Comparison of ENCODE assay signal across 9 cellular contexts in the genomic region with DNA sequence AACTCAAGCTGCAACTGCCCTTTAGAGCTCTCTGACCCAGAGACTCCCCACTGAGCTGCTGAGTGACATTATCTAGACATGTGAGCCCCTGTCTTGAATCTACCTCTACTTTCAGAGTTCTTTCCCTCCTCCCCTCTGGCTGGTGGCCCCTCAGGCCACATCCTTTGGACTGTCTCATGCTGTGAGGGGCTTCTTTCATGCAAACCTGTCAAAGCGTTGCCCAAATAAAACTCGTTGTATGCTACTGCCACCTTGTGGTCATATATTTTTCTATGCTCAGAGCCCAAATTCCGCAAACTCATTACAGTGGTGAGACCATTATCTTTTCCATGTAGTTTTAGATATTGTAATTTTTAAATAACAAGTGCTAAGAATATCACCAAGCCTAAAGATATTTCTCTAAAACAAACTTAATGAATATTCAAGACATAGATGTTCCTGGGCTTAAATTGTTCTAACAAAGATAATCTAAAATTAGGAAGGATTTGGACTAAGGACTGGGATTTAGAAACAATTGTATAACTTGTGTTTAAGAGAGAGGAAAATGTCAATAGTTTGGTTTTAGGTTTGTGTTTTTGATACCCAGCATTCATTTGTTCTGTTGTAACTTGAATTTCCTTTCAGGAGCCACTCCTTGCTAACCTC.
DNase-seq lines count a peak whose midpoint lies in the region; ATAC-seq, FAIRE-seq and TF ChIP-seq lines count a peak whose summit lies in the region.
"Had no signal": no experiment of that assay in that cellular context is flagged by ENCODE, and none has a peak within 500 bp of the region (broad histone marks: within the 10 kb centered on the region; RNA-seq: fewer than 3 reads in every experiment).

No MANE protein-coding gene starts in this region.

- no peak overlapping the region for H3K4me3 Mint-ChIP-seq in MCF 10A (ENCODE audit: unreplicated experiment)
- H3K4me3 Mint-ChIP-seq: dendritic cell treated with granulocyte-macrophage colony-stimulating factor and Interleukin-4, amounts not matched to agents 40 ng/mL and 50 ng/mL, for 4 days had no signal

- TF ChIP-seq CTCF in MCF 10A (IDR thresholded peaks at IDR 0.05; ENCODE audit: unreplicated experiment) (peak; percentile 47), breast epithelium (IDR thresholded peaks at IDR 0.05) (peak in 1 of 3 donors; percentile 10), HepG2 (CRISPR knock-in tag; IDR thresholded peaks at IDR 0.05) (peak; percentile 80)

- no peak overlapping the region for H2AFZ ChIP-seq in HepG2 (ENCODE audit: low read length)

- peaks cover 0 to 4% of the 10 kb centered on the region in 2 donors for H3K27me3 ChIP-seq in breast epithelium
- H3K27me3 ChIP-seq in HepG2 (ENCODE audit: control insufficient read depth in 1 of 2, insufficient read depth in 2 of 2, low read length in 2 of 2) = no peaks in the 10 kb centered on the region

- no TSS peak for BruUV-seq in MCF 10A (replicated peaks; lab: Mats Ljungman, UMichigan)
- no TSS peak for BruUV-seq in HepG2 (replicated peaks; lab: Mats Ljungman, UMichigan)

- TF ChIP-seq POLR2A in breast epithelium (IDR thresholded peaks at IDR 0.05) (no peak), HepG2 (IDR thresholded peaks at IDR 0.05; ENCODE audit: insufficient read depth in 1 of 2, low read depth in 2 of 2, low read length in 2 of 2) (no peak)

- peaks cover 4 to 32% of the 10 kb centered on the region in 2 donors for H3K9me3 ChIP-seq in breast epithelium
- H3K9me3 ChIP-seq in HepG2 (ENCODE audit: low read length) = peaks cover 17% of the 10 kb centered on the region; the same call in 1 of the 2 replicates

- no peaks in the 10 kb centered on the region for H3K36me3 Mint-ChIP-seq in MCF 10A (ENCODE audit: insufficient read depth, unreplicated experiment)

- peak; percentile 63 for FAIRE-seq in HepG2 (lab: Jason Lieb, UNC)

- H3K4me1 ChIP-seq in breast epithelium (no peaks in the 10 kb centered on the region), HepG2 (ENCODE audit: insufficient read depth, low read length) (no peaks in the 10 kb centered on the region)

- TF ChIP-seq RAD21 in HepG2 (CRISPR knock-in tag; IDR thresholded peaks at IDR 0.05) = peak; percentile 85

- intact Hi-C loops in MCF 10A (cut with micrococcal nuclease) = loop anchor here (1.0 kb wide), 3 partner anchors 72 to 220 kb away; no protein-coding TSS in a partner anchor
- intact Hi-C loops in breast epithelium (cut with DNase I; ENCODE audit: low total_unique reads) = no loop called here
- intact Hi-C loops in HepG2 (cut with micrococcal nuclease; ENCODE audit: unreplicated experiment) = loop anchor here (1.0 kb wide), 3 partner anchors 57 to 220 kb away; no protein-coding TSS in a partner anchor

- in situ Hi-C loops in HepG2 (cut with HindIII; ENCODE audit: extremely low pct_ligation_motif_present, low pct_unique_long_range_greater_than_20kb) = loop anchor here (5.0 kb wide), 2 partner anchors 71 to 221 kb away; no protein-coding TSS in a partner anchor

- peak; percentile 65 for ATAC-seq in HepG2
- no peak for ATAC-seq in stimulated activated naive CD8-positive, alpha-beta T cell treated with anti-CD3 and anti-CD28 coated beads, Interleukin-15, Interleukin-2, amounts not matched to agents 100 U/mL and 50 U/mL, for 24 hours

- POLR2A ChIA-PET in MCF 10A (lab: Yijun Ruan, JAX) = interaction anchor here (0.6 to 0.8 kb wide), 2 partner anchors 494 to 543 kb away, joined by 3 to 6 read pairs; no protein-coding TSS in a partner anchor
- POLR2A ChIA-PET in HepG2 (lab: Yijun Ruan, JAX) = no interaction called here

- no peak overlapping the region for H3K9ac ChIP-seq in HepG2 (ENCODE audit: insufficient read depth, low read depth, low read length)

- H3K4me3 ChIP-seq in breast epithelium (no peak overlapping the region), HepG2 (replicated peaks in 1 of 3; ENCODE audit: insufficient read depth in 1 of 3, low read depth in 2 of 3, low read length in 3 of 3) (no peak overlapping the region)

- no peaks in the 10 kb centered on the region for H4K20me1 ChIP-seq in HepG2 (ENCODE audit: insufficient read depth, low read length)

- no peak overlapping the region for H3K4me2 ChIP-seq in HepG2 (ENCODE audit: low read depth, low read length)

- TF ChIP-seq EP300 in HepG2 (IDR thresholded peaks at IDR 0.05; ENCODE audit: low read depth in 2 of 2, low read length in 2 of 2) (no peak), HepG2 (CRISPR knock-in tag; IDR thresholded peaks at IDR 0.05; ENCODE audit: borderline replicate concordance) (no peak)

- CTCF ChIA-PET in MCF 10A (lab: Yijun Ruan, JAX) (interaction anchor here (0.5 to 7.6 kb wide), 34 partner anchors 10 to 1702 kb away, joined by 3 to 83 read pairs (median 4); partner anchors contain the start of gene TMEM132B), HepG2 (lab: Yijun Ruan, JAX; ENCODE audit: low intra/inter-chr PET ratio, low total read pairs) (interaction anchor here (1.4 to 2.0 kb wide), 4 partner anchors 57 to 220 kb away, joined by 4 to 28 read pairs (median 12); no protein-coding TSS in a partner anchor)

- H3K79me2 ChIP-seq in HepG2 (ENCODE audit: insufficient read depth, low read length) = no peaks in the 10 kb centered on the region

- H3K27me3 Mint-ChIP-seq in MCF 10A (ENCODE audit: insufficient read depth, unreplicated experiment) = peaks cover 56% of the 10 kb centered on the region
- H3K27me3 Mint-ChIP-seq: dendritic cell treated with granulocyte-macrophage colony-stimulating factor and Interleukin-4, amounts not matched to agents 40 ng/mL and 50 ng/mL, for 4 days had no signal

- H3K9me3 Mint-ChIP-seq in MCF 10A (ENCODE audit: unreplicated experiment) = no peaks in the 10 kb centered on the region
- H3K9me3 Mint-ChIP-seq: dendritic cell treated with granulocyte-macrophage colony-stimulating factor and Interleukin-4, amounts not matched to agents 40 ng/mL and 50 ng/mL, for 4 days had no signal

- no peaks in the 10 kb centered on the region for H3K36me3 ChIP-seq in breast epithelium
- no peaks in the 10 kb centered on the region for H3K36me3 ChIP-seq in HepG2 (replicated peaks in 1 of 2; ENCODE audit: control insufficient read depth in 1 of 2, insufficient read depth in 2 of 2, low read length in 2 of 2)

- DNase-seq in MCF 10A (ENCODE audit: unreplicated experiment) (peak; percentile 45), breast epithelium (ENCODE audit: low spot score in 2 of 2) (no peak), NCI-H1930 (lab: John Stamatoyannopoulos, UW) (peak; percentile 20 to 38), amniotic stem cell (lab: John Stamatoyannopoulos, UW) (peak; percentile 5), HepG2 (ENCODE audit: low spot score) (peak; percentile 34), epidermal melanocyte (ENCODE audit: insufficient read length, low spot score) (no peak), A172 (ENCODE audit: low spot score) (no peak)
- no peak for DNase-seq in stimulated activated naive CD8-positive, alpha-beta T cell treated with anti-CD3 and anti-CD28 coated beads, Interleukin-15, Interleukin-2, amounts not matched to agents 100 U/mL and 50 U/mL, for 24 hours

- H3K27ac ChIP-seq in breast epithelium (no peak overlapping the region), HepG2 (ENCODE audit: extremely low read length, insufficient read depth, low read length) (no peak overlapping the region)

- H3K27ac Mint-ChIP-seq in MCF 10A (ENCODE audit: low read depth, unreplicated experiment) = no peak overlapping the region
- H3K27ac Mint-ChIP-seq: dendritic cell treated with granulocyte-macrophage colony-stimulating factor and Interleukin-4, amounts not matched to agents 40 ng/mL and 50 ng/mL, for 4 days had no signal

- WGBS in HepG2 (ENCODE audit: low lambda C conversion rate) = 3% methylated on average over 3 of the region's 3 CpGs

- H3K4me1 Mint-ChIP-seq in MCF 10A (ENCODE audit: insufficient read depth, unreplicated experiment) = no peaks in the 10 kb centered on the region

TF ChIP-seq in HepG2, 621 proteins besides CTCF, POLR2A, EP300 and RAD21 (continues in another document):
- no peak for TF ChIP-seq ARID4A (CRISPR knock-in tag; IDR thresholded peaks at IDR 0.05; ENCODE audit: borderline replicate concordance)
- TF ChIP-seq TOPORS (CRISPR knock-in tag; IDR thresholded peaks at IDR 0.05) = peak; percentile 96; the same call in 1 of the 2 replicates
- no peak for TF ChIP-seq TAF1 (CRISPR knock-in tag; IDR thresholded peaks at IDR 0.05)
- TF ChIP-seq, protein P1, sequence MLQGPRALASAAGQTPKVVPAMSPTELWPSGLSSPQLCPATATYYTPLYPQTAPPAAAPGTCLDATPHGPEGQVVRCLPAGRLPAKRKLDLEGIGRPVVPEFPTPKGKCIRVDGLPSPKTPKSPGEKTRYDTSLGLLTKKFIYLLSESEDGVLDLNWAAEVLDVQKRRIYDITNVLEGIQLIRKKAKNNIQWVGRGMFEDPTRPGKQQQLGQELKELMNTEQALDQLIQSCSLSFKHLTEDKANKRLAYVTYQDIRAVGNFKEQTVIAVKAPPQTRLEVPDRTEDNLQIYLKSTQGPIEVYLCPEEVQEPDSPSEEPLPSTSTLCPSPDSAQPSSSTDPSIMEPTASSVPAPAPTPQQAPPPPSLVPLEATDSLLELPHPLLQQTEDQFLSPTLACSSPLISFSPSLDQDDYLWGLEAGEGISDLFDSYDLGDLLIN (CRISPR knock-in tag; IDR thresholded peaks at IDR 0.05; ENCODE audit: borderline replicate concordance) = no peak

Comparison
In these comparisons a context has a peak if more than half of its experiments do, and no peak if none do; other contexts are left out.
1. DNase-seq: peak in MCF 10A (single experiment), NCI-H1930 (2 of 2), amniotic stem cell (single experiment) and HepG2 (single experiment); none in breast epithelium (0 of 2), stimulated activated naive CD8-positive, alpha-beta T cell treated with anti-CD3 and anti-CD28 coated beads, Interleukin-15, Interleukin-2, amounts not matched to agents 100 U/mL and 50 U/mL, for 24 hours (single experiment), epidermal melanocyte (single experiment) and A172 (single experiment).